1 cellular context compared by ENCODE assay signal in genomic region chr2:74178211-74179062, GRCh38.
A peak's percentile ranks its signal among the peaks of the same experiment; 100 is the strongest.
TF ChIP-seq lines count a peak whose summit lies in the region.

Gene MOB1A, minus strand, starts transcription at chr2:74178879. Its CDS starts 205 bp downstream, at chr2:74178674.

TF ChIP-seq in K562, 482 proteins besides CTCF, POLR2A, EP300 and RAD21 (continued from another document and continues in another):
- TF ChIP-seq NKRF (IDR thresholded peaks at IDR 0.05; ENCODE audit: borderline replicate concordance): no peak
- peak; percentile 36; the same call in 1 of the 2 replicates for TF ChIP-seq ATF7 (IDR thresholded peaks at IDR 0.05)
- TF ChIP-seq TEAD2 (tag; IDR thresholded peaks at IDR 0.05): no peak
- TF ChIP-seq MBD2 (IDR thresholded peaks at IDR 0.05; ENCODE audit: borderline replicate concordance, low read depth): peak; percentile 74; the same call in 1 of the 2 replicates
- no peak for TF ChIP-seq ZNF668 (CRISPR knock-in tag; IDR thresholded peaks at IDR 0.05)
- no peak for TF ChIP-seq ZNF217 (CRISPR knock-in tag; IDR thresholded peaks at IDR 0.05)
- peak; percentile 65; the same call in 1 of the 2 replicates for TF ChIP-seq ZBTB1 (CRISPR knock-in tag; IDR thresholded peaks at IDR 0.05; ENCODE audit: borderline replicate concordance, low read depth)
- TF ChIP-seq PYGO2 (tag; IDR thresholded peaks at IDR 0.05): no peak
- no peak for TF ChIP-seq CTCFL (IDR thresholded peaks at IDR 0.05; ENCODE audit: borderline replicate concordance, insufficient read depth, low read depth, low read length, poor library complexity, severe bottlenecking)
- peak; percentile 87; the same call in 1 of the 2 replicates for TF ChIP-seq CBX1 (IDR thresholded peaks at IDR 0.05; ENCODE audit: low read depth)
- 0 out of 2 replicates have a peak, but pooled peaks have one; percentile 25 for TF ChIP-seq ETV5 (CRISPR knock-in tag; IDR thresholded peaks at IDR 0.05; ENCODE audit: low read depth)
- no peak for TF ChIP-seq HOMEZ (CRISPR knock-in tag; IDR thresholded peaks at IDR 0.05)
- TF ChIP-seq ID3 (CRISPR knock-in tag; IDR thresholded peaks at IDR 0.05): no peak
- no peak for TF ChIP-seq ID3 (tag; IDR thresholded peaks at IDR 0.05)
- no peak for TF ChIP-seq ZNF695 (CRISPR knock-in tag; IDR thresholded peaks at IDR 0.05)
- TF ChIP-seq ZNF212 (CRISPR knock-in tag; IDR thresholded peaks at IDR 0.05): no peak
- no peak for TF ChIP-seq SMARCB1 (IDR thresholded peaks at IDR 0.05; ENCODE audit: insufficient read length, low read depth)
- TF ChIP-seq GTF3C2 (IDR thresholded peaks at IDR 0.05; ENCODE audit: borderline replicate concordance, extremely low read depth, insufficient read length): no peak
- TF ChIP-seq ESRRA (IDR thresholded peaks at IDR 0.05; ENCODE audit: borderline replicate concordance, low read depth): 0 out of 2 replicates have a peak, but pooled peaks have one; percentile 29
- TF ChIP-seq SLC30A9 (CRISPR knock-in tag; IDR thresholded peaks at IDR 0.05): no peak
- TF ChIP-seq ZNF518B (CRISPR knock-in tag; IDR thresholded peaks at IDR 0.05): no peak
- peak; percentile 97 for TF ChIP-seq CHD2 (IDR thresholded peaks at IDR 0.05; ENCODE audit: low read depth, low read length)
- TF ChIP-seq ZEB2 (IDR thresholded peaks at IDR 0.05): no peak
- TF ChIP-seq ZNF165 (CRISPR knock-in tag; IDR thresholded peaks at IDR 0.05; ENCODE audit: borderline replicate concordance): no peak
- TF ChIP-seq ZBTB8A (IDR thresholded peaks at IDR 0.05; ENCODE audit: partially characterized antibody): no peak
- TF ChIP-seq ZBED1 (IDR thresholded peaks at IDR 0.05): no peak
- no peak for TF ChIP-seq ZNF644 (tag; IDR thresholded peaks at IDR 0.05; ENCODE audit: low read depth)
- TF ChIP-seq CC2D1A (IDR thresholded peaks at IDR 0.05): no peak
- TF ChIP-seq SUPT5H (IDR thresholded peaks at IDR 0.05): peak; percentile 88
- no peak for TF ChIP-seq ZFP1 (CRISPR knock-in tag; IDR thresholded peaks at IDR 0.05)
- TF ChIP-seq KLF10 (CRISPR knock-in tag; IDR thresholded peaks at IDR 0.05): no peak
- TF ChIP-seq SMAD2 (IDR thresholded peaks at IDR 0.05; ENCODE audit: low read depth, low read length): no peak
- TF ChIP-seq ZNF75A (CRISPR knock-in tag; IDR thresholded peaks at IDR 0.05): no peak
- peak; percentile 82 for TF ChIP-seq TBP (optimal IDR thresholded peaks at IDR 0.05; ENCODE audit: low read depth, low read length)
- TF ChIP-seq ZNF263 (CRISPR knock-in tag; IDR thresholded peaks at IDR 0.05; ENCODE audit: borderline replicate concordance): no peak
- peak; percentile 74 to 79; a peak in 1 of 4 replicates for TF ChIP-seq UBTF (IDR thresholded peaks at IDR 0.05; ENCODE audit: borderline replicate concordance in 1 of 2, low read depth in 2 of 2, low read length in 2 of 2)
- no peak for TF ChIP-seq BRF2 (IDR thresholded peaks at IDR 0.05; ENCODE audit: borderline replicate concordance, insufficient read depth, insufficient read length)
- TF ChIP-seq MTA3 (IDR thresholded peaks at IDR 0.05; ENCODE audit: borderline replicate concordance): peak; percentile 34; the same call in 1 of the 2 replicates
- TF ChIP-seq KAT8 (IDR thresholded peaks at IDR 0.05; ENCODE audit: low read depth): no peak
- TF ChIP-seq SP1 (CRISPR knock-in tag; IDR thresholded peaks at IDR 0.05): peak; percentile 56
- TF ChIP-seq NCOA2 (IDR thresholded peaks at IDR 0.05; ENCODE audit: partially characterized antibody in 2 of 2): no peak
- no peak for TF ChIP-seq DACH1 (IDR thresholded peaks at IDR 0.05; ENCODE audit: partially characterized antibody)
- TF ChIP-seq ATF4 (CRISPR knock-in tag; IDR thresholded peaks at IDR 0.05): no peak
- no peak for TF ChIP-seq CBX8 (IDR thresholded peaks at IDR 0.05; ENCODE audit: borderline replicate concordance, extremely low read depth, low read depth, low read length, poor library complexity, severe bottlenecking)
- no peak for TF ChIP-seq ATF2 (CRISPR knock-in tag; IDR thresholded peaks at IDR 0.05)
- TF ChIP-seq SAFB (IDR thresholded peaks at IDR 0.05; ENCODE audit: borderline replicate concordance, low read depth, low read length): no peak
- no peak for TF ChIP-seq MCM7 (IDR thresholded peaks at IDR 0.05)
- TF ChIP-seq NRF1 (conservative IDR thresholded peaks at IDR 0.05 in 1 of 2, IDR thresholded peaks at IDR 0.05 in 1 of 2): peak; percentile 89 to 91
- TF ChIP-seq NONO (IDR thresholded peaks at IDR 0.05; ENCODE audit: low read depth in 2 of 2, low read length in 1 of 2): peak in 1 of 2 experiments; percentile 7; a peak in 1 of 4 replicates
- TF ChIP-seq MAFG (tag; conservative IDR thresholded peaks at IDR 0.05): no peak
